ENCODE assay signal across 22 cellular contexts in the genomic region with DNA sequence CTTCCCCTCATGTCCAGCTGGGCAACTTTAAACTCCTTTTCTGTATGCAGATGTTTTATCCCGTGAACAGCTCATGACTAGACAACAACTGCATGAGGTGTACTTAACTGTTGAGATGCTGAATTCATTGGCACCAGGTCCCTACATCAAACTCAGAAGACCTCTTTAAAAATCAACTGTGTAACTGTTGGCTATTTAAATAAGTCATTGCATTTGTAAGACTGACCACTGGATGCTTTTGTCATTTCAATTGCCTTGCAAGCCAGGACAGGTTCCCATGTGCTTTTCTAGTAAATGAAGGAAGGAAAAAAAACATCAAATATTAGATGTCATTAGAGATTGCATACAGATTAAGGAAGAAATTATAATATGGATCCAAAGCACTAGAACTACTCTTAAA.
"Had no signal": no experiment of that assay in that cellular context is flagged by ENCODE, and none has a peak within 500 bp of the region (broad histone marks: within the 10 kb centered on the region; RNA-seq: fewer than 3 reads in every experiment).

No MANE protein-coding gene starts in this region.

- H3K27ac Mint-ChIP-seq: memory B cell, mesothelial cell of epicardium, natural killer cell, type B pancreatic cell had no signal

- H3K36me3 Mint-ChIP-seq: memory B cell, mesothelial cell of epicardium, natural killer cell, type B pancreatic cell had no signal

- H3K27me3 ChIP-seq: colonic mucosa, heart left ventricle, ovary, right atrium auricular region, sigmoid colon had no signal

- H3K27ac ChIP-seq: colonic mucosa, heart left ventricle, left ventricle myocardium inferior, lower lobe of right lung, ovary, right atrium auricular region, sigmoid colon, skin epidermis had no signal

- H3K27me3 Mint-ChIP-seq: type B pancreatic cell had no signal

- H3K4me3 Mint-ChIP-seq: memory B cell, mesothelial cell of epicardium, natural killer cell, neural crest cell, type B pancreatic cell had no signal

- H3K4me1 Mint-ChIP-seq: memory B cell, mesothelial cell of epicardium, natural killer cell, neural crest cell had no signal

- FAIRE-seq: frontal cortex, kidney, urothelium cell line had no signal

- H3K36me3 ChIP-seq: colonic mucosa, heart left ventricle, left ventricle myocardium inferior, lower lobe of right lung, ovary, right atrium auricular region, sigmoid colon had no signal

- DNase-seq: colonic mucosa; dermis blood vessel endothelial cell; heart left ventricle; hippocampal formation; kidney; left cardiac atrium; left ventricle myocardium inferior; lower lobe of right lung; natural killer cell; nucleus accumbens; ovary; sigmoid colon; stimulated activated CD4-positive, alpha-beta T cell treated with anti-CD3 and anti-CD28 coated beads, Interleukin-2, amount 100 ng/mL, for 24 hours; stimulated activated naive CD4-positive, alpha-beta T cell treated with Interleukin-2 at 50 U/mL for 16 hours had no signal

- H3K9me3 ChIP-seq: colonic mucosa, heart left ventricle, lower lobe of right lung, ovary, right atrium auricular region had no signal

- H3K4me1 ChIP-seq: colonic mucosa, heart left ventricle, left ventricle myocardium inferior, lower lobe of right lung, right atrium auricular region, sigmoid colon had no signal

- H3K9me3 Mint-ChIP-seq: memory B cell, mesothelial cell of epicardium had no signal

- H3K4me3 ChIP-seq: colonic mucosa, heart left ventricle, left ventricle myocardium inferior, lower lobe of right lung, ovary, right atrium auricular region, sigmoid colon, skin epidermis had no signal
